ENCODE assay signal across 38 cellular contexts in genomic region chr11:34461215-34461614, GRCh38. TPM values are rescaled to one million over a fixed set of nuclear protein-coding genes. Genes with fewer than 3 reads are reported as not detected.
"Had no signal": no experiment of that assay in that cellular context is flagged by ENCODE, and none has a peak within 500 bp of the region (broad histone marks: within the 10 kb centered on the region; RNA-seq: fewer than 3 reads in every experiment).

No MANE protein-coding gene starts in this region.

- H3K27me3 ChIP-seq: adrenal gland, body of pancreas, brain microvascular endothelial cell, breast epithelium had no signal

- H3K9me3 ChIP-seq: adrenal gland, body of pancreas, breast epithelium had no signal

- H3K4me3 ChIP-seq: adrenal gland, body of pancreas, breast epithelium had no signal

- H3K4me1 ChIP-seq: breast epithelium had no signal

- ATAC-seq: activated CD8-positive, alpha-beta T cell treated with anti-CD3 and anti-CD28 coated beads for 36 hours; activated naive CD4-positive, alpha-beta T cell treated with anti-CD3 and anti-CD28 coated beads, Interleukin-2, amount 50 U/mL, for 72 hours; activated T-cell treated with anti-CD3 and anti-CD28 coated beads, Interleukin-2, amount 50 U/mL, for 4 hours; activated T-cell treated with anti-CD3 and anti-CD28 coated beads, Interleukin-2, amount 50 U/mL, for 72 hours; activated T-helper 17 cell treated with anti-CD3 and anti-CD28 coated beads, Interleukin-2, amount 50 U/mL, for 72 hours; body of pancreas had no signal

- DNase-seq: activated B cell treated with CpG ODN at 0.5 μM for 24 hours; activated CD4-positive, alpha-beta memory T cell treated with anti-CD3 and anti-CD28 coated beads for 36 hours; activated CD4-positive, alpha-beta T cell treated with anti-CD3 and anti-CD28 coated beads for 4 hours; activated CD4-positive, alpha-beta T cell treated with anti-CD3 and anti-CD28 coated beads, Interleukin-2, amount 10 ng/mL, durations not matched to agents 24 days and 14 days; activated CD4-positive, alpha-beta T cell treated with anti-CD3 and anti-CD28 coated beads, Interleukin-2, amount 50 U/mL, for 1 hour; activated CD4-positive, alpha-beta T cell treated with anti-CD3 and anti-CD28 coated beads, Interleukin-2, amount 50 U/mL, for 4 hours; activated CD4-positive, CD25-positive, alpha-beta regulatory T cell treated with anti-CD3 and anti-CD28 coated beads, Interleukin-2, amount 50 U/mL, for 72 hours; activated CD8-positive, alpha-beta memory T cell treated with anti-CD3 and anti-CD28 coated beads, Interleukin-2, amount 50 U/mL, for 4 hours; activated CD8-positive, alpha-beta T cell treated with anti-CD3 and anti-CD28 coated beads for 36 hours; activated effector memory CD4-positive, alpha-beta T cell treated with anti-CD3 and anti-CD28 coated beads, Interleukin-2, amount 50 U/mL, for 16 hours; activated gamma-delta T cell treated with Interleukin-2 at 50 U/mL for 16 hours; activated naive CD4-positive, alpha-beta T cell; activated naive CD4-positive, alpha-beta T cell treated with anti-CD3 and anti-CD28 coated beads for 36 hours; activated naive CD4-positive, alpha-beta T cell treated with anti-CD3 and anti-CD28 coated beads, Interleukin-2, amount 50 U/mL, for 16 hours; activated naive CD8-positive, alpha-beta T cell treated with anti-CD3 and anti-CD28 coated beads for 36 hours; activated T-cell treated with anti-CD3 and anti-CD28 coated beads for 4 hours; activated T-cell treated with anti-CD3 and anti-CD28 coated beads, Interleukin-2, amount 50 U/mL, for 1 hour; activated T-cell treated with anti-CD3 and anti-CD28 coated beads, Interleukin-2, amount 50 U/mL, for 4 hours; activated T-cell treated with anti-CD3 and anti-CD28 coated beads, Interleukin-2, amount 50 U/mL, for 72 hours; adrenal gland; amniotic stem cell; aorta; body of pancreas; brain microvascular endothelial cell; central memory CD4-positive, alpha-beta T cell; T-helper 1 cell; T-helper 2 cell; T-helper 9 cell had no signal

- FAIRE-seq: astrocyte, TTC549 had no signal

- H3K27ac ChIP-seq: adrenal gland, body of pancreas, brain microvascular endothelial cell, breast epithelium, VCaP had no signal

RNA-seq across cellular contexts. Expression of gene ELF5, which starts 52.4 kb away (rescaled TPM):
- total RNA-seq: activated B cell treated with CpG ODN at 0.5 μM for 24 hours; activated CD4-positive, alpha-beta memory T cell treated with anti-CD3 and anti-CD28 coated beads for 36 hours; activated CD4-positive, alpha-beta T cell treated with anti-CD3 and anti-CD28 coated beads, Interleukin-2, amount 10 ng/mL, durations not matched to agents 24 days and 14 days; activated CD8-positive, alpha-beta memory T cell treated with anti-CD3 and anti-CD28 coated beads for 36 hours; activated CD8-positive, alpha-beta T cell treated with anti-CD3 and anti-CD28 coated beads for 36 hours; activated naive CD4-positive, alpha-beta T cell treated with anti-CD3 and anti-CD28 coated beads for 36 hours; activated naive CD4-positive, alpha-beta T cell treated with anti-CD3 and anti-CD28 coated beads, Interleukin-2, amount 50 U/mL, for 72 hours; activated naive CD8-positive, alpha-beta T cell treated with anti-CD3 and anti-CD28 coated beads for 36 hours; activated T-cell treated with anti-CD3 and anti-CD28 coated beads, Interleukin-2, amount 50 U/mL, for 4 hours; activated T-cell treated with anti-CD3 and anti-CD28 coated beads, Interleukin-2, amount 50 U/mL, for 72 hours; activated T-helper 1 cell treated with anti-CD3 and anti-CD28 coated beads, Interleukin-12 subunit alpha, Interleukin-12 subunit beta, Interleukin-2, Interleukin-4 antibody, amounts not matched to agents 30 ng/mL and 10 ng/mL and 1 ng/mL, durations not matched to agents 14 hours and 24 hours and 36 hours; activated T-helper 17 cell treated with anti-CD3 and anti-CD28 coated beads, Interleukin-2, amount 50 U/mL, for 72 hours; adrenal gland; aorta; astrocyte; body of pancreas; cardiac septum; cerebellum had no signal
- polyA plus RNA-seq: aorta had no signal
